8 cellular contexts compared by ENCODE assay signal in genomic region chr15:31327674-31328424, GRCh38. TPM values are rescaled to one million over a fixed set of nuclear protein-coding genes. Genes with fewer than 3 reads are reported as not detected.
A peak's percentile ranks its signal among the peaks of the same experiment; 100 is the strongest.
DNase-seq lines count a peak whose midpoint lies in the region; ATAC-seq and TF ChIP-seq lines count a peak whose summit lies in the region.

No MANE protein-coding gene starts in this region.

- peak overlapping the region; percentile 85 for H3K27ac Mint-ChIP-seq in activated T-helper 1 cell treated with anti-CD3 and anti-CD28 coated beads, Interleukin-12 subunit alpha, Interleukin-12 subunit beta, Interleukin-2, Interleukin-4 antibody, amounts not matched to agents 30 ng/mL and 10 ng/mL and 1 ng/mL, durations not matched to agents 14 hours and 24 hours and 36 hours

- H3K79me2 ChIP-seq in neural cell (replicated peaks; ENCODE audit: insufficient read depth, low read length) = peaks cover 48% of the 10 kb centered on the region

- peaks cover 24% of the 10 kb centered on the region for H3K36me3 Mint-ChIP-seq in activated T-helper 1 cell treated with anti-CD3 and anti-CD28 coated beads, Interleukin-12 subunit alpha, Interleukin-12 subunit beta, Interleukin-2, Interleukin-4 antibody, amounts not matched to agents 30 ng/mL and 10 ng/mL and 1 ng/mL, durations not matched to agents 14 hours and 24 hours and 36 hours (ENCODE audit: low read depth)

- H3K4me3 ChIP-seq in fibroblast of mammary gland (ENCODE audit: control insufficient read depth, low read depth, low read length) = peak overlapping the region; percentile 56
- H3K4me3 ChIP-seq in neural cell (ENCODE audit: low read length) = peak overlapping the region; percentile 86
- peak overlapping the region; percentile 94 for H3K4me3 ChIP-seq in suprapubic skin

- H3K9me3 Mint-ChIP-seq in activated T-helper 1 cell treated with anti-CD3 and anti-CD28 coated beads, Interleukin-12 subunit alpha, Interleukin-12 subunit beta, Interleukin-2, Interleukin-4 antibody, amounts not matched to agents 30 ng/mL and 10 ng/mL and 1 ng/mL, durations not matched to agents 14 hours and 24 hours and 36 hours = no peaks in the 10 kb centered on the region

- TF ChIP-seq EP300 in neural cell (conservative IDR thresholded peaks at IDR 0.05; ENCODE audit: poor library complexity, severe bottlenecking) (no peak), suprapubic skin (IDR thresholded peaks at IDR 0.05) (no peak)

- peak overlapping the region; percentile 83 for H3K4me2 ChIP-seq in neural cell (ENCODE audit: low read length)

- peaks cover 68% of the 10 kb centered on the region for H3K4me1 Mint-ChIP-seq in activated T-helper 1 cell treated with anti-CD3 and anti-CD28 coated beads, Interleukin-12 subunit alpha, Interleukin-12 subunit beta, Interleukin-2, Interleukin-4 antibody, amounts not matched to agents 30 ng/mL and 10 ng/mL and 1 ng/mL, durations not matched to agents 14 hours and 24 hours and 36 hours (ENCODE audit: low read depth)

- H2AFZ ChIP-seq in neural cell (ENCODE audit: low read depth, low read length) = no peak overlapping the region

- H3F3A ChIP-seq in neural cell (ENCODE audit: insufficient read depth, low read length, poor library complexity, severe bottlenecking) = no peaks in the 10 kb centered on the region

- intact Hi-C loops in activated T-helper 1 cell treated with anti-CD3 and anti-CD28 coated beads, Interleukin-12 subunit alpha, Interleukin-12 subunit beta, Interleukin-2, Interleukin-4 antibody, amounts not matched to agents 30 ng/mL and 10 ng/mL and 1 ng/mL, durations not matched to agents 14 hours and 24 hours and 36 hours (cut with micrococcal nuclease) = loop anchor here (1.0 to 10.0 kb wide), 6 partner anchors 19 to 423 kb away; partner anchors contain the start of genes FAN1 and MTMR10

- H3K36me3 ChIP-seq in neural cell (ENCODE audit: insufficient read depth, low read length) (no peaks in the 10 kb centered on the region), suprapubic skin (no peaks in the 10 kb centered on the region)

- peak; percentile 22 to 52 for TF ChIP-seq POLR2A in suprapubic skin (IDR thresholded peaks at IDR 0.05)

- ATAC-seq in HG02973 (IDR thresholded peaks at IDR 0.05; ENCODE audit: unreplicated experiment) = no peak

- H3K9me3 ChIP-seq in neural cell (ENCODE audit: low read length) (no peaks in the 10 kb centered on the region), suprapubic skin (no peaks in the 10 kb centered on the region)

- TF ChIP-seq RAD21 in neural cell (conservative IDR thresholded peaks at IDR 0.05) = no peak

- H3K27me3 ChIP-seq in neural cell (ENCODE audit: insufficient read depth, low read depth, low read length) (no peaks in the 10 kb centered on the region), suprapubic skin (no peaks in the 10 kb centered on the region)

- DNase-seq in AG20443 (ENCODE audit: low spot score) (peak; percentile 76), GM20000 (ENCODE audit: low spot score) (peak; percentile 84), NOMO-1 (lab: John Stamatoyannopoulos, UW; ENCODE audit: unreplicated experiment in 2 of 2) (peak; percentile 31 to 69), fibroblast of mammary gland (ENCODE audit: low read depth) (peak; percentile 28), suprapubic skin (ENCODE audit: low spot score in 2 of 2) (peak in 1 of 2 donors; percentile 87)
- peak; percentile 78 for DNase-seq in activated T-helper 1 cell treated with anti-CD3 and anti-CD28 coated beads, Interleukin-12 subunit alpha, Interleukin-12 subunit beta, Interleukin-2, Interleukin-4 antibody, amounts not matched to agents 30 ng/mL and 10 ng/mL and 1 ng/mL, durations not matched to agents 14 hours and 24 hours and 36 hours (ENCODE audit: low spot score)

- 0% methylated on average over 15 of the region's 107 CpGs for WGBS in suprapubic skin

- H3K4me3 Mint-ChIP-seq in activated T-helper 1 cell treated with anti-CD3 and anti-CD28 coated beads, Interleukin-12 subunit alpha, Interleukin-12 subunit beta, Interleukin-2, Interleukin-4 antibody, amounts not matched to agents 30 ng/mL and 10 ng/mL and 1 ng/mL, durations not matched to agents 14 hours and 24 hours and 36 hours = peak overlapping the region; percentile 95

- H3K27ac ChIP-seq in neural cell (ENCODE audit: low read length) (peak overlapping the region; percentile 59), suprapubic skin (peak overlapping the region; percentile 99)

- H3K4me1 ChIP-seq in suprapubic skin = peaks cover 52% of the 10 kb centered on the region

- peaks cover 30% of the 10 kb centered on the region for H4K20me1 ChIP-seq in neural cell (ENCODE audit: insufficient read depth)

- TF ChIP-seq CTCF in GM20000 (IDR thresholded peaks at IDR 0.05; ENCODE audit: extremely low read depth, missing control alignments) = no peak
- no peak for TF ChIP-seq CTCF in fibroblast of mammary gland (conservative IDR thresholded peaks at IDR 0.05; ENCODE audit: control insufficient read depth, insufficient read depth, low read depth, low read length)
- peak; percentile 13 for TF ChIP-seq CTCF in neural cell (IDR thresholded peaks at IDR 0.05; ENCODE audit: poor library complexity, severe bottlenecking)
- TF ChIP-seq CTCF in suprapubic skin (IDR thresholded peaks at IDR 0.05) = no peak

- H3K27me3 Mint-ChIP-seq in activated T-helper 1 cell treated with anti-CD3 and anti-CD28 coated beads, Interleukin-12 subunit alpha, Interleukin-12 subunit beta, Interleukin-2, Interleukin-4 antibody, amounts not matched to agents 30 ng/mL and 10 ng/mL and 1 ng/mL, durations not matched to agents 14 hours and 24 hours and 36 hours (ENCODE audit: insufficient read depth) = no peaks in the 10 kb centered on the region

- no peaks in the 10 kb centered on the region for H3K9me2 ChIP-seq in neural cell (ENCODE audit: insufficient read depth, low read length)

- peak overlapping the region; percentile 78 for H3K9ac ChIP-seq in neural cell (ENCODE audit: low read length)

TF ChIP-seq in neural cell, 6 proteins besides CTCF, POLR2A, EP300 and RAD21:
- TF ChIP-seq REST (IDR thresholded peaks at IDR 0.05; ENCODE audit: borderline replicate concordance) (no peak), SMC3 (conservative IDR thresholded peaks at IDR 0.05; ENCODE audit: poor library complexity) (no peak), EZH2 (IDR thresholded peaks at IDR 0.05; ENCODE audit: borderline replicate concordance, insufficient read depth, low read length, poor library complexity, severe bottlenecking) (no peak), TAF1 (IDR thresholded peaks at IDR 0.05; ENCODE audit: low read depth) (no peak), MXI1 (conservative IDR thresholded peaks at IDR 0.05; ENCODE audit: poor library complexity, severe bottlenecking) (peak; percentile 42), POLR2AphosphoS5 (IDR thresholded peaks at IDR 0.05) (peak; percentile 26)

RNA-seq across cellular contexts. Expression of gene KLF13, which starts 1.2 kb away (rescaled TPM):
- 129 and 137 TPM in 2 replicates for total RNA-seq in activated T-helper 1 cell treated with anti-CD3 and anti-CD28 coated beads, Interleukin-12 subunit alpha, Interleukin-12 subunit beta, Interleukin-2, Interleukin-4 antibody, amounts not matched to agents 30 ng/mL and 10 ng/mL and 1 ng/mL, durations not matched to agents 14 hours and 24 hours and 36 hours
- 17.0 and 26.1 TPM in 2 replicates for polyA plus RNA-seq in neural cell
- 33.4 and 41.0 TPM in 2 replicates for polyA minus RNA-seq in neural cell
- total RNA-seq in suprapubic skin = 100 to 1,000 TPM; 141 to 162 (median 145) TPM
